Comparison of ENCODE assay signal across 11 cellular contexts in genomic region chr4:114600066-114600552, GRCh38. TPM values are rescaled to one million over a fixed set of nuclear protein-coding genes. Genes with fewer than 3 reads are reported as not detected.
A peak's percentile ranks its signal among the peaks of the same experiment; 100 is the strongest.
DNase-seq lines count a peak whose midpoint lies in the region; ATAC-seq and TF ChIP-seq lines count a peak whose summit lies in the region.
"Had no signal": no experiment of that assay in that cellular context is flagged by ENCODE, and none has a peak within 500 bp of the region (broad histone marks: within the 10 kb centered on the region; RNA-seq: fewer than 3 reads in every experiment).

No MANE protein-coding gene starts in this region.

- H2AFZ ChIP-seq in trophoblast cell (ENCODE audit: insufficient read depth, low read length, poor library complexity) = no peak overlapping the region

- intact Hi-C loops in CD8-positive, alpha-beta T cell (cut with DNase I, micrococcal nuclease) = no loop called here

- H3K4me3 Mint-ChIP-seq in endothelial cell (ENCODE audit: unreplicated experiment) (peak overlapping the region; percentile 92), immature natural killer cell (peak overlapping the region in 1 of 5 donors; percentile 39)
- H3K4me3 Mint-ChIP-seq in CD8-positive, alpha-beta T cell = no peak overlapping the region

- DNase-seq in GM12865 (ENCODE audit: low read depth) = peak; percentile 13
- DNase-seq in NCI-H748 treated with DMSO at 0.1 percent for 48 hours (lab: John Stamatoyannopoulos, UW) = peak; percentile 23
- no peak for DNase-seq in endothelial cell (ENCODE audit: low spot score)
- peak in 1 of 2 donors; percentile 11 for DNase-seq in trophoblast cell
- DNase-seq in immature natural killer cell = no peak
- no peak for DNase-seq in activated effector memory CD4-positive, alpha-beta T cell treated with anti-CD3 and anti-CD28 coated beads, Interleukin-2, amount 50 U/mL, for 16 hours
- DNase-seq in CD8-positive, alpha-beta T cell = no peak
- DNase-seq: activated CD4-positive, CD25-positive, alpha-beta regulatory T cell treated with anti-CD3 and anti-CD28 coated beads, Interleukin-2, amount 50 U/mL, for 72 hours; naive thymus-derived CD8-positive, alpha-beta T cell; NCI-H2029 had no signal

- no peaks in the 10 kb centered on the region for H3K79me1 ChIP-seq in trophoblast cell (ENCODE audit: low read length)

- H3K23ac ChIP-seq in trophoblast cell (ENCODE audit: low read length) = no peak overlapping the region

- TF ChIP-seq CTCF in GM12865 (IDR thresholded peaks at IDR 0.05; ENCODE audit: insufficient read depth, low read depth, low read length, missing control alignments) = no peak
- TF ChIP-seq CTCF in endothelial cell (IDR thresholded peaks at IDR 0.05; ENCODE audit: unreplicated experiment) = no peak
- TF ChIP-seq CTCF in CD8-positive, alpha-beta T cell (IDR thresholded peaks at IDR 0.05) = no peak

- H3K27me3 ChIP-seq in trophoblast cell (ENCODE audit: insufficient read depth, low read length) = peaks cover 17% of the 10 kb centered on the region
- no peaks in the 10 kb centered on the region for H3K27me3 ChIP-seq in CD8-positive, alpha-beta T cell (ENCODE audit: insufficient read depth, low read length)

- peaks cover 7% of the 10 kb centered on the region for H3K9me3 ChIP-seq in trophoblast cell (ENCODE audit: insufficient read depth, low read depth, low read length)
- no peaks in the 10 kb centered on the region for H3K9me3 ChIP-seq in CD8-positive, alpha-beta T cell (ENCODE audit: low read length)

- no peak overlapping the region for H3K27ac ChIP-seq in trophoblast cell (ENCODE audit: low read depth, low read length)
- no peak overlapping the region for H3K27ac ChIP-seq in CD8-positive, alpha-beta T cell (ENCODE audit: low read depth, low read length)

- no peak overlapping the region for H2BK5ac ChIP-seq in trophoblast cell (ENCODE audit: low read depth, low read length, poor library complexity)

- H3K36me3 Mint-ChIP-seq in endothelial cell (ENCODE audit: low read depth, unreplicated experiment) (peaks cover 6% of the 10 kb centered on the region), immature natural killer cell (no peaks in the 10 kb centered on the region)
- H3K36me3 Mint-ChIP-seq in CD8-positive, alpha-beta T cell = no peaks in the 10 kb centered on the region
- H3K36me3 Mint-ChIP-seq: naive thymus-derived CD8-positive, alpha-beta T cell had no signal

- H4K91ac ChIP-seq in trophoblast cell (ENCODE audit: low read depth, low read length) = no peak overlapping the region

- no peak overlapping the region for H3K18ac ChIP-seq in trophoblast cell (ENCODE audit: low read length)

- no peak overlapping the region for H2BK12ac ChIP-seq in trophoblast cell (ENCODE audit: low read length)

- POLR2A ChIA-PET in CD8-positive, alpha-beta T cell (lab: Charles Lee) = no interaction called here

- H3K4me1 Mint-ChIP-seq in endothelial cell (ENCODE audit: unreplicated experiment) (peaks cover 7% of the 10 kb centered on the region), immature natural killer cell (no peaks in the 10 kb centered on the region)
- H3K4me1 Mint-ChIP-seq in CD8-positive, alpha-beta T cell (ENCODE audit: low read depth) = peaks cover 8% of the 10 kb centered on the region

- no CpG with 5 or more reads among the region's 11 CpGs for WGBS in trophoblast cell (ENCODE audit: extremely low coverage, insufficient coverage, insufficient read length)

- no peak overlapping the region for H4K8ac ChIP-seq in trophoblast cell (ENCODE audit: low read depth, low read length)

- H2AK5ac ChIP-seq in trophoblast cell (ENCODE audit: low read length) = no peak overlapping the region

- ATAC-seq in GM21381 (IDR thresholded peaks at IDR 0.05; ENCODE audit: unreplicated experiment) = no peak
- ATAC-seq in CD8-positive, alpha-beta T cell = no peak
- ATAC-seq: naive thymus-derived CD8-positive, alpha-beta T cell had no signal

- no peak overlapping the region for H3K4ac ChIP-seq in trophoblast cell (ENCODE audit: low read depth, low read length)

- peaks cover 0 to 11% of the 10 kb centered on the region in 2 experiments for H3K4me1 ChIP-seq in trophoblast cell (ENCODE audit: control insufficient read depth in 1 of 2, insufficient read depth in 2 of 2, low read length in 2 of 2)
- peaks cover 4% of the 10 kb centered on the region for H3K4me1 ChIP-seq in CD8-positive, alpha-beta T cell (ENCODE audit: insufficient read depth, low read length)

- H3K4me2 ChIP-seq in trophoblast cell (ENCODE audit: low read length) = peak overlapping the region; percentile 99

- H3K27ac Mint-ChIP-seq in endothelial cell (ENCODE audit: unreplicated experiment) (no peak overlapping the region), immature natural killer cell (no peak overlapping the region)
- no peak overlapping the region for H3K27ac Mint-ChIP-seq in CD8-positive, alpha-beta T cell

- no peak overlapping the region for H3K9ac ChIP-seq in trophoblast cell (ENCODE audit: low read length)

- CTCF ChIA-PET in CD8-positive, alpha-beta T cell (lab: Charles Lee) = no interaction called here

- H3K4me3 ChIP-seq in GM12865 (ENCODE audit: low read depth, low read length) = peak overlapping the region; percentile 64
- no peak overlapping the region for H3K4me3 ChIP-seq in trophoblast cell (ENCODE audit: low read depth, low read length)
- H3K4me3 ChIP-seq in CD8-positive, alpha-beta T cell (ENCODE audit: low read depth, low read length) = no peak overlapping the region

- H3K9me3 Mint-ChIP-seq in endothelial cell (ENCODE audit: unreplicated experiment) (peaks cover 6% of the 10 kb centered on the region), immature natural killer cell (peaks cover 0 to 8% (median under 1%) of the 10 kb centered on the region in 6 donors)
- no peaks in the 10 kb centered on the region for H3K9me3 Mint-ChIP-seq in CD8-positive, alpha-beta T cell
- H3K9me3 Mint-ChIP-seq: naive thymus-derived CD8-positive, alpha-beta T cell had no signal

- H3K27me3 Mint-ChIP-seq in endothelial cell (ENCODE audit: unreplicated experiment) (no peaks in the 10 kb centered on the region), immature natural killer cell (ENCODE audit: low read depth in 3 of 3) (peaks cover 2 to 13% (median 7%) of the 10 kb centered on the region in 3 donors)
- peaks cover 32% of the 10 kb centered on the region for H3K27me3 Mint-ChIP-seq in CD8-positive, alpha-beta T cell (ENCODE audit: low read depth)

- no peak overlapping the region for H2BK120ac ChIP-seq in trophoblast cell (ENCODE audit: insufficient read depth, low read length, poor library complexity)

- H3K36me3 ChIP-seq in trophoblast cell (ENCODE audit: control insufficient read depth in 1 of 2, insufficient read depth in 2 of 2, low read length in 2 of 2) = no peaks in the 10 kb centered on the region
- H3K36me3 ChIP-seq in CD8-positive, alpha-beta T cell (ENCODE audit: insufficient read depth, low read length) = no peaks in the 10 kb centered on the region

- no peaks in the 10 kb centered on the region for H3K79me2 ChIP-seq in trophoblast cell (ENCODE audit: control insufficient read depth, insufficient read depth, low read length, poor library complexity)

- H4K12ac ChIP-seq in trophoblast cell (ENCODE audit: low read depth, low read length) = no peak overlapping the region

- no peak overlapping the region for H3K14ac ChIP-seq in trophoblast cell (ENCODE audit: low read length)

RNA-seq across cellular contexts. Expression of gene UGT8, which starts 1.5 kb away (rescaled TPM):
- total RNA-seq in endothelial cell (ENCODE audit: unreplicated experiment) = 4.1 TPM
- polyA plus RNA-seq in trophoblast cell (2013) = 0.21 and 0.29 TPM in 2 replicates
- polyA plus RNA-seq in immature natural killer cell = not detected
- under 1 TPM; 0.14 to 0.36 TPM for total RNA-seq in CD8-positive, alpha-beta T cell
- polyA plus RNA-seq: naive thymus-derived CD8-positive, alpha-beta T cell had no signal

Comparison
In these comparisons a context has a peak if more than half of its experiments do, and no peak if none do; other contexts are left out.
1. DNase-seq: peak in GM12865 (single experiment) and NCI-H748 treated with DMSO at 0.1 percent for 48 hours (single experiment); none in endothelial cell (single experiment), immature natural killer cell (0 of 3), activated effector memory CD4-positive, alpha-beta T cell treated with anti-CD3 and anti-CD28 coated beads, Interleukin-2, amount 50 U/mL, for 16 hours (single experiment) and CD8-positive, alpha-beta T cell (0 of 7).